In genomic region chr20:36541227-36542018, GRCh38 we compare ENCODE assay signal across 8 cellular contexts. TPM values are rescaled to one million over a fixed set of nuclear protein-coding genes. Genes with fewer than 3 reads are reported as not detected.
A peak's percentile ranks its signal among the peaks of the same experiment; 100 is the strongest.
DNase-seq lines count a peak whose midpoint lies in the region; ATAC-seq and TF ChIP-seq lines count a peak whose summit lies in the region.

Gene MYL9, plus strand, starts transcription at chr20:36541519. Its CDS starts 3,366 bp downstream, at chr20:36544885.

- H3K36me3 Mint-ChIP-seq in endodermal cell (ENCODE audit: low read depth) = peaks cover 18% of the 10 kb centered on the region

- peaks cover 20% of the 10 kb centered on the region for H3K4me1 ChIP-seq in endodermal cell (ENCODE audit: control insufficient read depth, insufficient read depth, low read length)
- H3K4me1 ChIP-seq in lower lobe of right lung = peaks cover 32% of the 10 kb centered on the region
- H3K4me1 ChIP-seq in thoracic aorta (ENCODE audit: control insufficient read depth in 1 of 2, low read depth in 2 of 2) = peaks cover 33 to 72% of the 10 kb centered on the region in 2 donors

- TF ChIP-seq CTCF in endodermal cell (conservative IDR thresholded peaks at IDR 0.05) (no peak), lower lobe of right lung (IDR thresholded peaks at IDR 0.05) (no peak), thoracic aorta (IDR thresholded peaks at IDR 0.05) (no peak)

- H3K27me3 Mint-ChIP-seq in endodermal cell (ENCODE audit: insufficient read depth) = peaks cover 2% of the 10 kb centered on the region

- H3K9me3 Mint-ChIP-seq in endodermal cell = no peaks in the 10 kb centered on the region

- intact Hi-C loops in lower lobe of right lung (cut with DNase I) = no loop called here

- WGBS in endodermal cell (ENCODE audit: insufficient coverage in 1 of 2, insufficient read length in 1 of 2), 2 experiments = 5 to 6% methylated on average over 21 to 48 of the region's 48 CpGs

- peak; percentile 97 for DNase-seq in AG20443 (ENCODE audit: low spot score)
- DNase-seq in MG63 = peak; percentile 70
- DNase-seq in endodermal cell = peak; percentile 88
- DNase-seq in lower lobe of right lung = peak; percentile 95
- DNase-seq in thoracic aorta (ENCODE audit: low spot score) = peak; percentile 88
- DNase-seq in DMS79 (lab: John Stamatoyannopoulos, UW) = no peak
- DNase-seq in NCI-H524 treated with DMSO at 0.1 percent for 48 hours (lab: John Stamatoyannopoulos, UW) = no peak
- DNase-seq in NCI-H2107 (lab: John Stamatoyannopoulos, UW) = no peak

- peak within 1 kb of the TSS; percentile 72 for H3K27ac Mint-ChIP-seq in endodermal cell

- H3K4me1 Mint-ChIP-seq in endodermal cell = peaks cover 25% of the 10 kb centered on the region

- H3K36me3 ChIP-seq in MG63 (no peaks in the 10 kb centered on the region), endodermal cell (ENCODE audit: control insufficient read depth, insufficient read depth, low read length) (peaks cover 31% of the 10 kb centered on the region), lower lobe of right lung (peaks cover 13% of the 10 kb centered on the region), thoracic aorta (peaks cover 21% of the 10 kb centered on the region)

- no peaks in the 10 kb centered on the region for H3K27me3 ChIP-seq in MG63
- no peaks in the 10 kb centered on the region for H3K27me3 ChIP-seq in endodermal cell (ENCODE audit: control insufficient read depth, insufficient read depth, low read length, poor library complexity, severe bottlenecking)
- no peaks in the 10 kb centered on the region for H3K27me3 ChIP-seq in lower lobe of right lung (ENCODE audit: low read depth)
- no peaks in the 10 kb centered on the region for H3K27me3 ChIP-seq in thoracic aorta (replicated peaks; ENCODE audit: insufficient read depth)

- H3K9me3 ChIP-seq in MG63 (no peaks in the 10 kb centered on the region), endodermal cell (ENCODE audit: control insufficient read depth, low read length) (no peaks in the 10 kb centered on the region), lower lobe of right lung (no peaks in the 10 kb centered on the region), thoracic aorta (no peaks in the 10 kb centered on the region)

- peak within 1 kb of the TSS; percentile 48 for H3K4me3 ChIP-seq in MG63
- peak within 1 kb of the TSS; percentile 89 for H3K4me3 ChIP-seq in endodermal cell (ENCODE audit: low read length)
- H3K4me3 ChIP-seq in lower lobe of right lung = peak within 1 kb of the TSS; percentile 65
- peak within 1 kb of the TSS; percentile 91 for H3K4me3 ChIP-seq in thoracic aorta

- peak within 1 kb of the TSS; percentile 66 for H3K27ac ChIP-seq in endodermal cell (ENCODE audit: low read depth, low read length)
- peak within 1 kb of the TSS; percentile 86 for H3K27ac ChIP-seq in lower lobe of right lung
- H3K27ac ChIP-seq in thoracic aorta = peak within 1 kb of the TSS; percentile 95 to 100

- peak; percentile 93 for ATAC-seq in lower lobe of right lung
- peak; percentile 51 for ATAC-seq in thoracic aorta (ENCODE audit: insufficient number of reproducible peaks, low FRiP score, low read depth)

- peak within 1 kb of the TSS; percentile 81 for H3K9ac ChIP-seq in endodermal cell (ENCODE audit: extremely low read depth, low read length, poor library complexity, severe bottlenecking)

- peak within 1 kb of the TSS; percentile 69 for H3K4me3 Mint-ChIP-seq in endodermal cell

RNA-seq across cellular contexts. Expression of gene MYL9, which starts in this region (rescaled TPM):
- 1.3 TPM in 1 of 2 replicates, not detected in the other for total RNA-seq in MG63 (2014; rRNA removed; shearing (Covaris generic); ENCODE audit: low replicate concordance)
- total RNA-seq in endodermal cell = 100 to 1,000 TPM; 264 to 284 TPM
- 186 TPM for polyA plus RNA-seq in endodermal cell (2013, experiment 1 of 2)
- 220 TPM for polyA plus RNA-seq in endodermal cell (2013, experiment 2 of 2)
- 274 TPM for total RNA-seq in lower lobe of right lung
- total RNA-seq in thoracic aorta = 1,000 to 10,000 TPM in 1 of 2 donors, 100 to 1,000 TPM in 1; 531 to 1,491 TPM

Comparison
In these comparisons a context has a peak if more than half of its experiments do, and no peak if none do; other contexts are left out.
1. RNA of gene MYL9 (total RNA-seq): 531 to 1,491 TPM in thoracic aorta, 264 to 284 TPM in endodermal cell and 274 TPM in lower lobe of right lung (single experiment); 1.3 TPM in MG63; every median in the first group is over 100 times any median in the second.
2. DNase-seq: peak in AG20443 (single experiment), MG63 (single experiment), endodermal cell (single experiment), lower lobe of right lung (single experiment) and thoracic aorta (single experiment); none in DMS79 (single experiment), NCI-H524 treated with DMSO at 0.1 percent for 48 hours (single experiment) and NCI-H2107 (single experiment).
3. Peak in every context shown above with its lines, with median percentiles within 50 percentile points of each other: H3K4me3 ChIP-seq and H3K27ac ChIP-seq.